In the genomic region with DNA sequence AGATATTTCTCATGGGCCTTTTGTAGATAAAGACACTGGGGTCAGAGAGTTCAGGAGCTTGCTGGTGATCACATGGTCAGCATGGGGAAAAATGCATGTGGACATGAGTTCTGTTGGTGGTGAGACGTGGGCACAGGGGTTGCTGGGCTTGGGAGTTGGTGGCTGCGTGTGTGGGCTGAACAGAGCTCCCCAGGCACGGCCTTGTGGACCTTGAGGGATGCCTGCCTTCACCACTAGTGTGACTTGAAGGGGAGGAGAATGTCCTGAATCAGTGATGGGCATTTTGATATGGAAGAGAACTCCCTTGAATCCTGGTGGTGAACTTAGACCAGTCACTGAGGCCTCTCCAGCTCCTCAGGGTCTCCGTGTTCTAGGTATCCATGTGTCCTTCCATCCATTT, we compare ENCODE assay signal across 29 cellular contexts. TPM values are rescaled to one million over a fixed set of nuclear protein-coding genes. Genes with fewer than 3 reads are reported as not detected.
DNase-seq lines count a peak whose midpoint lies in the region; ATAC-seq and TF ChIP-seq lines count a peak whose summit lies in the region.
"Had no signal": no experiment of that assay in that cellular context is flagged by ENCODE, and none has a peak within 500 bp of the region (broad histone marks: within the 10 kb centered on the region; RNA-seq: fewer than 3 reads in every experiment).

No MANE protein-coding gene starts in this region.

- H3K9me3 Mint-ChIP-seq in T-helper 2 cell treated with Interferon-gamma antibody and Interleukin-4, amounts not matched to agents 5 μg/mL and 100 μg/mL, for 36 hours = peaks cover 7% of the 10 kb centered on the region
- H3K9me3 Mint-ChIP-seq in T-cell = peaks cover 0 to 7% (median 0%) of the 10 kb centered on the region in 3 donors
- H3K9me3 Mint-ChIP-seq in natural killer cell = no peaks in the 10 kb centered on the region

- peaks cover 92% of the 10 kb centered on the region for H3K4me1 Mint-ChIP-seq in T-helper 2 cell treated with Interferon-gamma antibody and Interleukin-4, amounts not matched to agents 5 μg/mL and 100 μg/mL, for 36 hours (ENCODE audit: low read depth)
- H3K4me1 Mint-ChIP-seq in T-cell (peaks cover 94 to 98% (median 96%) of the 10 kb centered on the region in 3 donors), natural killer cell (peaks cover 74 to 86% of the 10 kb centered on the region in 2 donors)

- no peak overlapping the region for H3K9ac ChIP-seq in BLaER1
- H3K9ac ChIP-seq: KMS-11 had no signal

- peak overlapping the region; percentile 99 for H3K4me2 ChIP-seq in BLaER1
- H3K4me2 ChIP-seq: KMS-11 had no signal

- no peaks in the 10 kb centered on the region for H3K27me3 Mint-ChIP-seq in T-helper 2 cell treated with Interferon-gamma antibody and Interleukin-4, amounts not matched to agents 5 μg/mL and 100 μg/mL, for 36 hours (ENCODE audit: low read depth)
- H3K27me3 Mint-ChIP-seq in T-cell (no peaks in the 10 kb centered on the region), natural killer cell (ENCODE audit: low read depth in 2 of 2) (no peaks in the 10 kb centered on the region)

- peak overlapping the region; percentile 7 for H3K4me3 Mint-ChIP-seq in T-helper 2 cell treated with Interferon-gamma antibody and Interleukin-4, amounts not matched to agents 5 μg/mL and 100 μg/mL, for 36 hours
- H3K4me3 Mint-ChIP-seq in T-cell (peak overlapping the region in 1 of 3 donors; percentile 19), natural killer cell (peak overlapping the region; percentile 42)
- H3K4me3 Mint-ChIP-seq: nephron progenitor cell; T-helper 1 cell treated with Interleukin-12 subunit alpha and Interleukin-12 subunit beta and Interleukin-4 antibody, amounts not matched to agents 30 μg/mL and 1 μg/mL, for 36 hours had no signal

- H3K9me3 ChIP-seq in BLaER1 = no peaks in the 10 kb centered on the region
- H3K9me3 ChIP-seq: pancreas, right lobe of liver, transverse colon had no signal

- no peak for DNase-seq in T-helper 2 cell treated with Interferon-gamma antibody and Interleukin-4, amounts not matched to agents 5 μg/mL and 100 μg/mL, for 36 hours (ENCODE audit: low spot score)
- no peak for DNase-seq in T-helper 2 cell
- DNase-seq in T-cell = no peak
- DNase-seq in natural killer cell = no peak
- no peak for DNase-seq in T1000 (lab: John Stamatoyannopoulos, UW)
- DNase-seq: activated CD4-positive, alpha-beta T cell treated with anti-CD3 and anti-CD28 coated beads, Interleukin-2, amount 50 U/mL, for 1 hour; aorta; caudate nucleus; dermis blood vessel endothelial cell; DMS79 treated with DMSO at 0.1 percent for 48 hours; H7; islet precursor cell; MV-4-11; NCI-H1694; NCI-H2171; NCI-H524 treated with DMSO at 0.1 percent for 48 hours; nephron progenitor cell; NK-92 treated with Interleukin-12 subunit alpha and Interleukin-12 subunit beta, amount 100 ng/mL, for 24 hours; right lobe of liver; transverse colon had no signal

- no peak for TF ChIP-seq CTCF in natural killer cell (IDR thresholded peaks at IDR 0.05)

- ATAC-seq in T-cell (replicated peaks in 1 of 4) = no peak
- no peak for ATAC-seq in natural killer cell
- ATAC-seq in HG03139 (IDR thresholded peaks at IDR 0.05; ENCODE audit: unreplicated experiment) = no peak
- no peak for ATAC-seq in HG03175 (IDR thresholded peaks at IDR 0.05; ENCODE audit: unreplicated experiment)
- ATAC-seq: GM12878, Panc1, pancreas, right lobe of liver had no signal

- H3K4me1 ChIP-seq in BLaER1 = peaks cover 99% of the 10 kb centered on the region

- CTCF ChIA-PET in T-cell (lab: Charles Lee) = no interaction called here

- POLR2A ChIA-PET in T-cell (lab: Charles Lee) = no interaction called here

- H4K20me1 ChIP-seq in BLaER1 = peaks cover 80% of the 10 kb centered on the region

- peak overlapping the region; percentile 21 for H3K27ac Mint-ChIP-seq in T-helper 2 cell treated with Interferon-gamma antibody and Interleukin-4, amounts not matched to agents 5 μg/mL and 100 μg/mL, for 36 hours
- H3K27ac Mint-ChIP-seq in T-cell (peak overlapping the region; percentile 44), natural killer cell (peak overlapping the region; percentile 74 to 86)
- H3K27ac Mint-ChIP-seq: nephron progenitor cell; T-helper 1 cell treated with Interleukin-12 subunit alpha and Interleukin-12 subunit beta and Interleukin-4 antibody, amounts not matched to agents 30 μg/mL and 1 μg/mL, for 36 hours had no signal

- peaks cover 40% of the 10 kb centered on the region for H3K36me3 ChIP-seq in BLaER1
- H3K36me3 ChIP-seq: pancreas, right lobe of liver, transverse colon had no signal

- H3K4me3 ChIP-seq in BLaER1 = no peak overlapping the region
- H3K4me3 ChIP-seq: GM12878, pancreas, right lobe of liver, transverse colon had no signal

- H3K36me3 Mint-ChIP-seq in T-helper 2 cell treated with Interferon-gamma antibody and Interleukin-4, amounts not matched to agents 5 μg/mL and 100 μg/mL, for 36 hours (ENCODE audit: low read depth) = peaks cover 81% of the 10 kb centered on the region
- H3K36me3 Mint-ChIP-seq in T-cell (peaks cover 44% of the 10 kb centered on the region), natural killer cell (no peaks in the 10 kb centered on the region)

- intact Hi-C loops in natural killer cell (cut with micrococcal nuclease) = loop anchor here (5.0 to 10.0 kb wide), 3 partner anchors 73 to 1235 kb away; a partner anchor contains a TSS

- H3K27ac ChIP-seq in BLaER1 = no peak overlapping the region
- H3K27ac ChIP-seq: 22Rv1, KMS-11, pancreas, right lobe of liver had no signal

- H3K27me3 ChIP-seq in BLaER1 = no peaks in the 10 kb centered on the region
- H3K27me3 ChIP-seq: pancreas, right lobe of liver, transverse colon had no signal

RNA-seq across cellular contexts. Expression of a gene that starts 8.9 kb away (rescaled TPM):
- total RNA-seq in T-cell (100 to 1,000 TPM; 141 to 294 (median 207) TPM), natural killer cell (100 to 1,000 TPM; 312 to 340 (median 333) TPM)

RNA-seq across cellular contexts. Expression of a gene that starts 51.9 kb away (rescaled TPM):
- total RNA-seq in T-cell = 1 to 10 TPM in 1 of 5 donors, under 1 TPM in 1, not detected in 3; 0.13 to 1.5 TPM
- total RNA-seq in natural killer cell = under 1 TPM in 1 of 3 donors, not detected in 2; 0.85 TPM
- total RNA-seq: GM12878 had no signal

Comparison
In these comparisons a context has a peak if more than half of its experiments do, and no peak if none do; other contexts are left out.
1. H3K27ac Mint-ChIP-seq: peak in every context shown above with its lines; median percentile 80 in natural killer cell; 44 in T-cell; 21 in T-helper 2 cell treated with Interferon-gamma antibody and Interleukin-4, amounts not matched to agents 5 μg/mL and 100 μg/mL, for 36 hours.